Comparison of ENCODE assay signal across 18 cellular contexts in genomic region chr9:20442461-20443319, GRCh38.
DNase-seq lines count a peak whose midpoint lies in the region; ATAC-seq and TF ChIP-seq lines count a peak whose summit lies in the region.
"Had no signal": no experiment of that assay in that cellular context is flagged by ENCODE, and none has a peak within 500 bp of the region (broad histone marks: within the 10 kb centered on the region; RNA-seq: fewer than 3 reads in every experiment).

No MANE protein-coding gene starts in this region.

- peaks cover 58% of the 10 kb centered on the region for H3K4me1 Mint-ChIP-seq in stimulated activated naive CD8-positive, alpha-beta T cell treated with anti-CD3 and anti-CD28 coated beads, Interleukin-15, Interleukin-2, amounts not matched to agents 100 ng/mL and 50 ng/mL, for 24 hours (ENCODE audit: low read depth)
- H3K4me1 Mint-ChIP-seq in type B pancreatic cell (ENCODE audit: unreplicated experiment) = peaks cover 3% of the 10 kb centered on the region
- H3K4me1 Mint-ChIP-seq in T-helper 17 cell = peaks cover 17% of the 10 kb centered on the region

- DNase-seq in stimulated activated naive CD8-positive, alpha-beta T cell treated with anti-CD3 and anti-CD28 coated beads, Interleukin-15, Interleukin-2, amounts not matched to agents 100 U/mL and 50 U/mL, for 24 hours = no peak
- peak; percentile 60 to 82 for DNase-seq in SJCRH30
- peak; percentile 70 for DNase-seq in middle frontal gyrus (ENCODE audit: extremely low spot score, low spot score)
- DNase-seq in type B pancreatic cell (ENCODE audit: extremely low spot score, unreplicated experiment) = no peak
- DNase-seq in T-helper 17 cell = no peak
- no peak for DNase-seq in COLO829 (ENCODE audit: low spot score)
- no peak for DNase-seq in stimulated activated CD4-positive, alpha-beta T cell treated with anti-CD3 and anti-CD28 coated beads, Interleukin-4, amount 100 ng/mL, for 1 hour
- DNase-seq: COR-L47; NCI-H2081 treated with DMSO at 0.1 percent for 48 hours; NCI-H524 treated with DMSO at 0.1 percent for 48 hours; PC-3; stimulated activated CD4-positive, alpha-beta T cell treated with anti-CD3 and anti-CD28 coated beads, Interleukin-4, amount 100 ng/mL, for 24 hours; T-helper 9 cell had no signal

- peaks cover 16% of the 10 kb centered on the region for H3K4me1 ChIP-seq in SJCRH30

- H3K27me3 Mint-ChIP-seq in stimulated activated naive CD8-positive, alpha-beta T cell treated with anti-CD3 and anti-CD28 coated beads, Interleukin-15, Interleukin-2, amounts not matched to agents 100 ng/mL and 50 ng/mL, for 24 hours = no peaks in the 10 kb centered on the region
- H3K27me3 Mint-ChIP-seq in type B pancreatic cell = no peaks in the 10 kb centered on the region
- H3K27me3 Mint-ChIP-seq in T-helper 17 cell = no peaks in the 10 kb centered on the region
- H3K27me3 Mint-ChIP-seq: central memory CD8-positive, alpha-beta T cell had no signal

- no peaks in the 10 kb centered on the region for H3K9me3 Mint-ChIP-seq in stimulated activated naive CD8-positive, alpha-beta T cell treated with anti-CD3 and anti-CD28 coated beads, Interleukin-15, Interleukin-2, amounts not matched to agents 100 ng/mL and 50 ng/mL, for 24 hours
- no peaks in the 10 kb centered on the region for H3K9me3 Mint-ChIP-seq in type B pancreatic cell
- H3K9me3 Mint-ChIP-seq: central memory CD8-positive, alpha-beta T cell; mesothelial cell of epicardium had no signal

- H3K4me3 Mint-ChIP-seq in stimulated activated naive CD8-positive, alpha-beta T cell treated with anti-CD3 and anti-CD28 coated beads, Interleukin-15, Interleukin-2, amounts not matched to agents 100 ng/mL and 50 ng/mL, for 24 hours = no peak overlapping the region
- H3K4me3 Mint-ChIP-seq in type B pancreatic cell = no peak overlapping the region
- H3K4me3 Mint-ChIP-seq in T-helper 17 cell = no peak overlapping the region
- H3K4me3 Mint-ChIP-seq: central memory CD8-positive, alpha-beta T cell; mesothelial cell of epicardium had no signal

- no peak for ATAC-seq in stimulated activated naive CD8-positive, alpha-beta T cell treated with anti-CD3 and anti-CD28 coated beads, Interleukin-15, Interleukin-2, amounts not matched to agents 100 U/mL and 50 U/mL, for 24 hours
- ATAC-seq in T-helper 17 cell = no peak
- ATAC-seq: PC-3, sciatic nerve had no signal

- peak overlapping the region; percentile 71 for H3K27ac ChIP-seq in SJCRH30
- H3K27ac ChIP-seq: thoracic aorta had no signal

- peak overlapping the region; percentile 74 for H3K27ac Mint-ChIP-seq in stimulated activated naive CD8-positive, alpha-beta T cell treated with anti-CD3 and anti-CD28 coated beads, Interleukin-15, Interleukin-2, amounts not matched to agents 100 ng/mL and 50 ng/mL, for 24 hours
- peak overlapping the region; percentile 4 for H3K27ac Mint-ChIP-seq in type B pancreatic cell
- no peak overlapping the region for H3K27ac Mint-ChIP-seq in T-helper 17 cell
- H3K27ac Mint-ChIP-seq: mesothelial cell of epicardium had no signal

- TF ChIP-seq CTCF in type B pancreatic cell (conservative IDR thresholded peaks at IDR 0.05) = no peak

- H3K36me3 ChIP-seq in SJCRH30 = no peaks in the 10 kb centered on the region
- H3K36me3 ChIP-seq: thoracic aorta had no signal

- H3K36me3 Mint-ChIP-seq in stimulated activated naive CD8-positive, alpha-beta T cell treated with anti-CD3 and anti-CD28 coated beads, Interleukin-15, Interleukin-2, amounts not matched to agents 100 ng/mL and 50 ng/mL, for 24 hours (ENCODE audit: low read depth) = peaks cover 11% of the 10 kb centered on the region
- H3K36me3 Mint-ChIP-seq in type B pancreatic cell = peaks cover 4% of the 10 kb centered on the region
- no peaks in the 10 kb centered on the region for H3K36me3 Mint-ChIP-seq in T-helper 17 cell (ENCODE audit: low read depth)

- peak overlapping the region; percentile 22 for H3K4me3 ChIP-seq in SJCRH30
- H3K4me3 ChIP-seq: thoracic aorta had no signal

- H3K27me3 ChIP-seq in SJCRH30 = no peaks in the 10 kb centered on the region

- H3K9me3 ChIP-seq in SJCRH30 (replicated peaks) (no peaks in the 10 kb centered on the region), T-helper 17 cell (ENCODE audit: control insufficient read depth, low read length, poor library complexity, severe bottlenecking) (no peaks in the 10 kb centered on the region)
- H3K9me3 ChIP-seq: thoracic aorta had no signal

Comparison
In these comparisons a context has a peak if more than half of its experiments do, and no peak if none do; other contexts are left out.
1. DNase-seq: peak in SJCRH30 (2 of 2) and middle frontal gyrus (single experiment); none in stimulated activated naive CD8-positive, alpha-beta T cell treated with anti-CD3 and anti-CD28 coated beads, Interleukin-15, Interleukin-2, amounts not matched to agents 100 U/mL and 50 U/mL, for 24 hours (single experiment), type B pancreatic cell (single experiment), T-helper 17 cell (0 of 3), COLO829 (single experiment) and stimulated activated CD4-positive, alpha-beta T cell treated with anti-CD3 and anti-CD28 coated beads, Interleukin-4, amount 100 ng/mL, for 1 hour (single experiment).